ENCODE assay signal across 29 cellular contexts in genomic region chr3:100083209-100083608, GRCh38. TPM values are rescaled to one million over a fixed set of nuclear protein-coding genes. Genes with fewer than 3 reads are reported as not detected.
"Had no signal": no experiment of that assay in that cellular context is flagged by ENCODE, and none has a peak within 500 bp of the region (broad histone marks: within the 10 kb centered on the region; RNA-seq: fewer than 3 reads in every experiment).

No MANE protein-coding gene starts in this region.

- H3K4me3 Mint-ChIP-seq: activated CD4-positive, alpha-beta memory T cell treated with anti-CD3 and anti-CD28 coated beads for 36 hours; activated CD4-positive, alpha-beta T cell treated with anti-CD3 and anti-CD28 coated beads, Interleukin-2, amount 10 ng/mL, durations not matched to agents 7 days and 5 days; activated naive CD8-positive, alpha-beta T cell treated with anti-CD3 and anti-CD28 coated beads, Interleukin-2, amount 10 ng/mL, durations not matched to agents 7 days and 5 days; activated T-cell treated with anti-CD3 and anti-CD28 coated beads, Interleukin-2, amount 50 U/mL, for 72 hours; T-helper 1 cell treated with Interleukin-12 subunit alpha and Interleukin-12 subunit beta and Interleukin-4 antibody, amounts not matched to agents 30 μg/mL and 1 μg/mL, for 36 hours had no signal

- H3K27me3 ChIP-seq: adrenal gland, breast epithelium had no signal

- DNase-seq: activated CD4-positive, alpha-beta memory T cell treated with anti-CD3 and anti-CD28 coated beads for 36 hours; activated CD4-positive, alpha-beta T cell treated with anti-CD3 and anti-CD28 coated beads, Interleukin-2, amount 10 ng/mL, durations not matched to agents 7 days and 5 days; activated CD4-positive, CD25-positive, alpha-beta regulatory T cell; activated CD8-positive, alpha-beta memory T cell treated with anti-CD3 and anti-CD28 coated beads for 24 hours; activated gamma-delta T cell treated with Interleukin-2 at 50 U/mL for 16 hours; activated naive CD4-positive, alpha-beta T cell treated with anti-CD3 and anti-CD28 coated beads, Interleukin-2, amount 50 U/mL, for 16 hours; activated naive CD8-positive, alpha-beta T cell treated with anti-CD3 and anti-CD28 coated beads, Interleukin-2, amount 10 ng/mL, durations not matched to agents 7 days and 5 days; activated T-cell treated with anti-CD3 and anti-CD28 coated beads, Interleukin-2, amount 50 U/mL, for 72 hours; adrenal gland; anterior cingulate cortex; caudate nucleus; KG1; NCI-H1092; NCI-H1417; NCI-H1930; NCI-H2107; NCI-H2171 treated with DMSO at 0.1 percent for 48 hours; NCI-H345; NCI-H510A; NCI-H69; PC-9; SHP77 treated with DMSO at 0.1 percent for 48 hours; T-helper 9 cell had no signal

- H3K36me3 Mint-ChIP-seq: activated CD4-positive, alpha-beta memory T cell treated with anti-CD3 and anti-CD28 coated beads for 36 hours had no signal

- H3K4me3 ChIP-seq: adrenal gland, breast epithelium, PC-9 had no signal

- FAIRE-seq: TTC549 had no signal

- H2AFZ ChIP-seq: PC-9 had no signal

- H3K27ac Mint-ChIP-seq: activated CD4-positive, alpha-beta memory T cell treated with anti-CD3 and anti-CD28 coated beads for 36 hours; activated CD4-positive, alpha-beta T cell treated with anti-CD3 and anti-CD28 coated beads, Interleukin-2, amount 10 ng/mL, durations not matched to agents 7 days and 5 days; activated naive CD8-positive, alpha-beta T cell treated with anti-CD3 and anti-CD28 coated beads, Interleukin-2, amount 10 ng/mL, durations not matched to agents 7 days and 5 days; activated T-cell treated with anti-CD3 and anti-CD28 coated beads, Interleukin-2, amount 50 U/mL, for 72 hours; activated T-helper 2 cell treated with anti-CD3 and anti-CD28 coated beads, Interferon-gamma antibody, Interleukin-2, Interleukin-4, amounts not matched to agents 10 μg/mL and 5 μg/mL and 100 μg/mL, durations not matched to agents 14 hours and 24 hours and 36 hours; T-helper 1 cell treated with Interleukin-12 subunit alpha and Interleukin-12 subunit beta and Interleukin-4 antibody, amounts not matched to agents 30 μg/mL and 1 μg/mL, for 36 hours had no signal

- H3K4me1 ChIP-seq: breast epithelium had no signal

- H3K4me2 ChIP-seq: PC-9 had no signal

- H3K36me3 ChIP-seq: adrenal gland, breast epithelium had no signal

- ATAC-seq: activated T-cell treated with anti-CD3 and anti-CD28 coated beads, Interleukin-2, amount 50 U/mL, for 72 hours had no signal

- H3K9me3 Mint-ChIP-seq: activated CD4-positive, alpha-beta memory T cell treated with anti-CD3 and anti-CD28 coated beads for 36 hours; activated CD4-positive, alpha-beta T cell treated with anti-CD3 and anti-CD28 coated beads, Interleukin-2, amount 10 ng/mL, durations not matched to agents 7 days and 5 days; activated T-cell treated with anti-CD3 and anti-CD28 coated beads, Interleukin-2, amount 50 U/mL, for 72 hours; activated T-helper 2 cell treated with anti-CD3 and anti-CD28 coated beads, Interferon-gamma antibody, Interleukin-2, Interleukin-4, amounts not matched to agents 10 μg/mL and 5 μg/mL and 100 μg/mL, durations not matched to agents 14 hours and 24 hours and 36 hours; T-helper 1 cell treated with Interleukin-12 subunit alpha and Interleukin-12 subunit beta and Interleukin-4 antibody, amounts not matched to agents 30 μg/mL and 1 μg/mL, for 36 hours had no signal

- H3K27ac ChIP-seq: adrenal gland, breast epithelium, PC-9, VCaP had no signal

- H3K27me3 Mint-ChIP-seq: activated CD4-positive, alpha-beta memory T cell treated with anti-CD3 and anti-CD28 coated beads for 36 hours; activated naive CD8-positive, alpha-beta T cell treated with anti-CD3 and anti-CD28 coated beads, Interleukin-2, amount 10 ng/mL, durations not matched to agents 7 days and 5 days had no signal

- H3K9me3 ChIP-seq: adrenal gland, breast epithelium had no signal

RNA-seq across cellular contexts. Expression of gene FILIP1L, which starts 31.1 kb away (rescaled TPM):
- total RNA-seq: SK-MEL-5 had no signal
